Comparison of ENCODE assay signal across 10 cellular contexts in the genomic region with DNA sequence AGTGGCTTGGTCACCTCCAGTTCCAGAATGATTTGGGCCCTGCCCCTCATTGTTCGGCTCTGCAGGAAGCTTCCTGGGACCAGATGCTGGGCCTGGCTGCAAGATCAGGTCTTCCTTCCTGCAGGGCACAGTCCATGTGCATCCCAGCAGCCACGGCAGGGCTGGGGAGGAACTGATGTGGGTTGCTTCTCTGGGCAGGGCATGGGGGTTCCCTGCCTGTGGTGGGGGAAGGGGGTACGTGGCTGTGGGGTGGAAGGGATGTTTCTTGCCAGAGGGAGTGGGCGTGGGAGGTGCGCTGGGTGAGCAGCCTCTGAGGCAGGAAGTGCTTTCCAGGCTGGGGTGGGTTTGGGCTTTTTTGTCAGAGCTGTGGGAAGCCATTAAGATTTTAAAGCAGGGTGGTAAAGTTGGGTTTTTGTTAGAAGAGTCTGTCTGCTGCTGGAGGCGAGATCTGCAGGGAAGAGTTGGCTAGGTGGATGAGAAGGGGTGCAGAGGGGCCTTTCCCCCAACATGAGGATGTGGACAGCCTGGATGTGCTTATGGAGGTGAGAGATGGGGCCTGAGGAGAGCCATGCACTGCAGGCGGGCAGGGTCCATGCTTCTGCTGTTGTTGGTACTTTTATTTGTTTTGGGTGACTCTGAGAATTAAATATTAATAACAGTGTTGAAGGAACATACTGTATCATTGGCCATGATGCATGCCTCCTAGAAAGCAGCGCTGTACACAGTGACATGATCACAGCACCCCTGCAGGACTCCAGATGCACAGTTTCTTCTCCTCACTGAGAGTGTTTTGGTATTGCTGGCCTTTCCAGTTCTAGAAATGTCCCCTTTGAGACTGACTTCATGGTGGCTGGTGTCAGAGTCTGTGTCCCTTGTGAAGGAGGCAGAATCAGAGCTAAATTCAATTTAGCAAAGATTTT. TPM values are rescaled to one million over a fixed set of nuclear protein-coding genes. Genes with fewer than 3 reads are reported as not detected.
DNase-seq lines count a peak whose midpoint lies in the region; ATAC-seq and TF ChIP-seq lines count a peak whose summit lies in the region.
"Had no signal": no experiment of that assay in that cellular context is flagged by ENCODE, and none has a peak within 500 bp of the region (broad histone marks: within the 10 kb centered on the region; RNA-seq: fewer than 3 reads in every experiment).

No MANE protein-coding gene starts in this region.

- H4K20me1 ChIP-seq in DND-41 (ENCODE audit: insufficient read depth, low read length) (no peaks in the 10 kb centered on the region), SK-N-SH (ENCODE audit: insufficient read depth) (no peaks in the 10 kb centered on the region)

- H2AFZ ChIP-seq in DND-41 (ENCODE audit: low read depth, low read length) (peak overlapping the region; percentile 41; the same call in 1 of the 2 replicates), SK-N-SH (ENCODE audit: low read depth) (no peak overlapping the region)

- no peak for TF ChIP-seq POLR2A in adrenal gland (IDR thresholded peaks at IDR 0.05)

- 90% methylated on average over 7 of the region's 8 CpGs for WGBS in SK-N-SH (ENCODE audit: low lambda C conversion rate)
- 73 to 82% (median 79%) methylated on average over 8 of the region's 8 CpGs for WGBS in adrenal gland, 4 donors

- H3K79me2 ChIP-seq in DND-41 (ENCODE audit: insufficient read depth, low read length) (no peaks in the 10 kb centered on the region), SK-N-SH (ENCODE audit: insufficient read depth) (no peaks in the 10 kb centered on the region)

- TF ChIP-seq CTCF in DND-41 (IDR thresholded peaks at IDR 0.05; ENCODE audit: borderline replicate concordance, extremely low read depth, low read length, poor library complexity, severe bottlenecking), result peak; percentile 40
- TF ChIP-seq CTCF in SK-N-SH (IDR thresholded peaks at IDR 0.05), result no peak
- no peak for TF ChIP-seq CTCF in osteocyte (IDR thresholded peaks at IDR 0.05)
- TF ChIP-seq CTCF in adrenal gland (IDR thresholded peaks at IDR 0.05), result no peak

- H3K27ac ChIP-seq in DND-41 (ENCODE audit: low read length) (peak overlapping the region; percentile 73), SK-N-SH (ENCODE audit: low read depth in 2 of 2, low read length in 1 of 2) (no peak overlapping the region; a peak in 1 of 4 replicates), adrenal gland (no peak overlapping the region)

- peaks cover 5% of the 10 kb centered on the region for H3F3A ChIP-seq in SK-N-SH (replicated peaks; ENCODE audit: insufficient read depth)

- POLR2A ChIA-PET in SK-N-SH (lab: Yijun Ruan, JAX), result no interaction called here
- POLR2A ChIA-PET in activated naive CD8-positive, alpha-beta T cell treated with anti-CD3 and anti-CD28 coated beads, Interleukin-2, amount 10 ng/mL, durations not matched to agents 7 days and 5 days (lab: Charles Lee), result interaction anchor here (0.6 to 2.1 kb wide), 6 partner anchors 14 to 132 kb away, joined by 3 to 13 read pairs (median 4); no protein-coding TSS in a partner anchor

- no peaks in the 10 kb centered on the region for H3K27me3 Mint-ChIP-seq in activated naive CD8-positive, alpha-beta T cell treated with anti-CD3 and anti-CD28 coated beads, Interleukin-2, amount 10 ng/mL, durations not matched to agents 7 days and 5 days
- no peaks in the 10 kb centered on the region for H3K27me3 Mint-ChIP-seq in osteocyte (ENCODE audit: unreplicated experiment)

- H3K27me3 ChIP-seq in DND-41 (ENCODE audit: insufficient read depth, low read length, poor library complexity) (no peaks in the 10 kb centered on the region), SK-N-SH (ENCODE audit: insufficient read depth) (no peaks in the 10 kb centered on the region), adrenal gland (no peaks in the 10 kb centered on the region)

- H3K27ac Mint-ChIP-seq in activated naive CD8-positive, alpha-beta T cell treated with anti-CD3 and anti-CD28 coated beads, Interleukin-2, amount 10 ng/mL, durations not matched to agents 7 days and 5 days, result peak overlapping the region; percentile 92
- peak overlapping the region; percentile 66 for H3K27ac Mint-ChIP-seq in osteocyte (ENCODE audit: unreplicated experiment)

- H3K9me3 Mint-ChIP-seq in activated naive CD8-positive, alpha-beta T cell treated with anti-CD3 and anti-CD28 coated beads, Interleukin-2, amount 10 ng/mL, durations not matched to agents 7 days and 5 days, result no peaks in the 10 kb centered on the region
- H3K9me3 Mint-ChIP-seq in osteocyte (ENCODE audit: unreplicated experiment), result no peaks in the 10 kb centered on the region

- H3K4me3 ChIP-seq in DND-41 (ENCODE audit: low read depth in 1 of 2, low read length in 2 of 2) (no peak overlapping the region), SK-N-SH (ENCODE audit: low read depth in 2 of 2, low read length in 1 of 2) (no peak overlapping the region), adrenal gland (no peak overlapping the region)

- H3K9me3 ChIP-seq in DND-41 (ENCODE audit: insufficient read depth, low read length, severe bottlenecking), result no peaks in the 10 kb centered on the region
- H3K9me3 ChIP-seq in SK-N-SH, result no peaks in the 10 kb centered on the region
- no peaks in the 10 kb centered on the region for H3K9me3 ChIP-seq in adrenal gland (replicated peaks in 1 of 3)

- H3K9ac ChIP-seq in DND-41 (ENCODE audit: low read depth, low read length) (peak overlapping the region; percentile 25; the same call in 1 of the 2 replicates), SK-N-SH (no peak overlapping the region)

- H3K4me1 ChIP-seq in DND-41 (ENCODE audit: insufficient read depth, low read length), result peaks cover 20% of the 10 kb centered on the region
- peaks cover 0 to 6% of the 10 kb centered on the region in 2 experiments; a peak in 1 of 4 replicates for H3K4me1 ChIP-seq in SK-N-SH (ENCODE audit: control insufficient read depth in 1 of 2, insufficient read depth in 2 of 2, low read depth in 1 of 2, low read length in 1 of 2)
- H3K4me1 ChIP-seq in adrenal gland (replicated peaks in 1 of 2), result no peaks in the 10 kb centered on the region

- TF ChIP-seq RAD21 in SK-N-SH (IDR thresholded peaks at IDR 0.05; ENCODE audit: low read length), result no peak

- H3K4me3 Mint-ChIP-seq in activated naive CD8-positive, alpha-beta T cell treated with anti-CD3 and anti-CD28 coated beads, Interleukin-2, amount 10 ng/mL, durations not matched to agents 7 days and 5 days, result peak overlapping the region; percentile 69
- H3K4me3 Mint-ChIP-seq in osteocyte (ENCODE audit: unreplicated experiment), result no peak overlapping the region

- no peak for TF ChIP-seq EP300 in SK-N-SH (IDR thresholded peaks at IDR 0.05; ENCODE audit: borderline replicate concordance in 1 of 2, low read depth in 1 of 2, low read length in 1 of 2)

- H3K9me2 ChIP-seq in SK-N-SH, result no peaks in the 10 kb centered on the region

- H3K4me2 ChIP-seq in DND-41 (ENCODE audit: insufficient read depth, low read length), result peak overlapping the region; percentile 32
- H3K4me2 ChIP-seq in SK-N-SH, result no peak overlapping the region

- peak; percentile 77 for ATAC-seq in DND-41 (ENCODE audit: insufficient read depth, low read depth)
- peak; percentile 55 for ATAC-seq in activated naive CD8-positive, alpha-beta T cell treated with anti-CD3 and anti-CD28 coated beads, Interleukin-2, amount 10 ng/mL, durations not matched to agents 7 days and 5 days (ENCODE audit: low read depth)
- ATAC-seq in GM18498 (IDR thresholded peaks at IDR 0.05; ENCODE audit: unreplicated experiment), result no peak

- H3K36me3 Mint-ChIP-seq in activated naive CD8-positive, alpha-beta T cell treated with anti-CD3 and anti-CD28 coated beads, Interleukin-2, amount 10 ng/mL, durations not matched to agents 7 days and 5 days, result peaks cover 31% of the 10 kb centered on the region
- peaks cover 28% of the 10 kb centered on the region for H3K36me3 Mint-ChIP-seq in osteocyte (ENCODE audit: unreplicated experiment)

- peaks cover 10% of the 10 kb centered on the region; the same call in 1 of the 2 replicates for H3K36me3 ChIP-seq in DND-41 (ENCODE audit: insufficient read depth, low read length)
- H3K36me3 ChIP-seq in SK-N-SH (replicated peaks in 1 of 2; ENCODE audit: control insufficient read depth in 1 of 2, insufficient read depth in 2 of 2, low read length in 1 of 2), result peaks cover 0 to 15% of the 10 kb centered on the region in 2 experiments
- no peaks in the 10 kb centered on the region for H3K36me3 ChIP-seq in adrenal gland (replicated peaks in 1 of 2)

- H3K4me1 Mint-ChIP-seq in activated naive CD8-positive, alpha-beta T cell treated with anti-CD3 and anti-CD28 coated beads, Interleukin-2, amount 10 ng/mL, durations not matched to agents 7 days and 5 days, result peaks cover 55% of the 10 kb centered on the region
- H3K4me1 Mint-ChIP-seq in osteocyte (ENCODE audit: unreplicated experiment), result peaks cover 39% of the 10 kb centered on the region

- CTCF ChIA-PET in SK-N-SH (lab: Yijun Ruan, JAX), result interaction anchor here (1.3 to 1.9 kb wide), 2 partner anchors 44 kb away, joined by 3 to 9 read pairs; no protein-coding TSS in a partner anchor

- DNase-seq in DND-41, result peak; percentile 81
- peak; percentile 41 for DNase-seq in SK-N-SH
- peak; percentile 62 for DNase-seq in activated naive CD8-positive, alpha-beta T cell treated with anti-CD3 and anti-CD28 coated beads, Interleukin-2, amount 10 ng/mL, durations not matched to agents 7 days and 5 days
- DNase-seq in osteocyte (ENCODE audit: extremely low spot score, unreplicated experiment), result no peak
- no peak for DNase-seq in adrenal gland
- DNase-seq in AG08395 (ENCODE audit: low spot score), result no peak
- no peak for DNase-seq in DMS114 treated with DMSO at 0.1 percent for 48 hours (lab: John Stamatoyannopoulos, UW; ENCODE audit: unreplicated experiment)
- DNase-seq: DMS153, NCI-H1417 had no signal

- intact Hi-C loops in adrenal gland (cut with DNase I), result loop anchor here in 1 of 2 donors (5.0 kb wide), 1 partner anchor 43 kb away; no protein-coding TSS in a partner anchor

TF ChIP-seq in SK-N-SH, 30 proteins besides CTCF, POLR2A, EP300 and RAD21 (continues in another document):
- TF ChIP-seq JUND (IDR thresholded peaks at IDR 0.05), result no peak
- TF ChIP-seq, protein P1, sequence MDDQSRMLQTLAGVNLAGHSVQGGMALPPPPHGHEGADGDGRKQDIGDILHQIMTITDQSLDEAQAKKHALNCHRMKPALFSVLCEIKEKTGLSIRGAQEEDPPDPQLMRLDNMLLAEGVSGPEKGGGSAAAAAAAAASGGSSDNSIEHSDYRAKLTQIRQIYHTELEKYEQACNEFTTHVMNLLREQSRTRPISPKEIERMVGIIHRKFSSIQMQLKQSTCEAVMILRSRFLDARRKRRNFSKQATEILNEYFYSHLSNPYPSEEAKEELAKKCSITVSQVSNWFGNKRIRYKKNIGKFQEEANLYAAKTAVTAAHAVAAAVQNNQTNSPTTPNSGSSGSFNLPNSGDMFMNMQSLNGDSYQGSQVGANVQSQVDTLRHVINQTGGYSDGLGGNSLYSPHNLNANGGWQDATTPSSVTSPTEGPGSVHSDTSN (IDR thresholded peaks at IDR 0.05), result no peak

RNA-seq across cellular contexts. Expression of a gene that starts 45.3 kb away (rescaled TPM):
- 17.7 and 21.7 TPM in 2 replicates for polyA plus RNA-seq in SK-N-SH (2012; rRNA removed)
- 8.0 and 10.4 TPM in 2 replicates for polyA plus RNA-seq in SK-N-SH (2012; cell fraction: cytosol; rRNA removed)
- 75.5 and 81.2 TPM in 2 replicates for polyA plus RNA-seq in SK-N-SH (2012; cell fraction: nucleus; rRNA removed)
- total RNA-seq in activated naive CD8-positive, alpha-beta T cell treated with anti-CD3 and anti-CD28 coated beads, Interleukin-2, amount 10 ng/mL, durations not matched to agents 7 days and 5 days, result 100 to 1,000 TPM; 114 to 132 TPM
- 65.4 and 70.5 TPM in 2 replicates for total RNA-seq in osteocyte
- 10 to 100 TPM in 6 of 8 donors, 1 to 10 TPM in 2; 8.8 to 25.2 (median 17.7) TPM for total RNA-seq in adrenal gland
- 10 to 100 TPM in 2 of 3 donors, 1 to 10 TPM in 1; 6.8 to 43.8 (median 16.7) TPM for polyA plus RNA-seq in adrenal gland

Comparison
In these comparisons a context has a peak if more than half of its experiments do, and no peak if none do; other contexts are left out.
1. DNase-seq: peak in DND-41 (single experiment), SK-N-SH (single experiment) and activated naive CD8-positive, alpha-beta T cell treated with anti-CD3 and anti-CD28 coated beads, Interleukin-2, amount 10 ng/mL, durations not matched to agents 7 days and 5 days (single experiment); none in osteocyte (single experiment), adrenal gland (0 of 7), AG08395 (single experiment) and DMS114 treated with DMSO at 0.1 percent for 48 hours (single experiment).